ENCODE assay signal across 8 cellular contexts in genomic region chr19:47445937-47446402, GRCh38. TPM values are rescaled to one million over a fixed set of nuclear protein-coding genes. Genes with fewer than 3 reads are reported as not detected.
A peak's percentile ranks its signal among the peaks of the same experiment; 100 is the strongest.
DNase-seq lines count a peak whose midpoint lies in the region; ATAC-seq, FAIRE-seq and TF ChIP-seq lines count a peak whose summit lies in the region.

No MANE protein-coding gene starts in this region.

- 7% methylated on average over 22 of the region's 22 CpGs for WGBS in HUES64
- 4 to 5% methylated on average over 21 to 22 of the region's 22 CpGs for whole genome bisulfite sequencing in thyroid gland, 2 donors

- no peak overlapping the region for H3K27ac ChIP-seq in HUES64 (ENCODE audit: low read depth, low read length)
- no peak overlapping the region for H3K27ac ChIP-seq in astrocyte (ENCODE audit: low read depth, low read length)
- no peak overlapping the region for H3K27ac ChIP-seq in thyroid gland

- H3K27me3 ChIP-seq in HUES64 (ENCODE audit: insufficient read depth, low read length) (peaks cover 27% of the 10 kb centered on the region), astrocyte (ENCODE audit: insufficient read depth, low read length) (peaks cover 70% of the 10 kb centered on the region), thyroid gland (peaks cover 35% of the 10 kb centered on the region)

- peak overlapping the region; percentile 40 for H3K4me3 ChIP-seq in HUES64 (ENCODE audit: low read length)
- H3K4me3 ChIP-seq in astrocyte (ENCODE audit: insufficient read depth, low read depth, low read length): no peak overlapping the region
- H3K4me3 ChIP-seq in mucosa of descending colon: no peak overlapping the region
- H3K4me3 ChIP-seq in thyroid gland (replicated peaks in 1 of 3): no peak overlapping the region

- no peak for TF ChIP-seq POLR2A in thyroid gland (IDR thresholded peaks at IDR 0.05)

- DNase-seq in Ammon's horn (ENCODE audit: low spot score) (peak; percentile 54), astrocyte (ENCODE audit: low read depth) (no peak), mucosa of descending colon (peak; percentile 51 to 76 (median 55)), thyroid gland (peak; percentile 54 to 55)

- no peaks in the 10 kb centered on the region for H3K79me2 ChIP-seq in astrocyte (ENCODE audit: insufficient read depth, low read length)

- no peaks in the 10 kb centered on the region for H3K9me3 ChIP-seq in HUES64 (ENCODE audit: insufficient read depth, low read depth, low read length)
- peaks cover 3% of the 10 kb centered on the region for H3K9me3 ChIP-seq in astrocyte (ENCODE audit: insufficient read depth, low read depth, low read length)
- H3K9me3 ChIP-seq in mucosa of descending colon: no peaks in the 10 kb centered on the region
- no peaks in the 10 kb centered on the region for H3K9me3 ChIP-seq in thyroid gland

- no peak for FAIRE-seq in astrocyte (lab: Jason Lieb, UNC)

- H2AFZ ChIP-seq in astrocyte (ENCODE audit: low read depth, low read length): no peak overlapping the region

- peak overlapping the region; percentile 67 for H3K4me2 ChIP-seq in astrocyte (ENCODE audit: low read length)

- TF ChIP-seq CTCF in astrocyte (IDR thresholded peaks at IDR 0.05; ENCODE audit: insufficient read depth, low read depth, low read length): no peak
- TF ChIP-seq CTCF in mucosa of descending colon (IDR thresholded peaks at IDR 0.05): no peak
- TF ChIP-seq CTCF in thyroid gland (IDR thresholded peaks at IDR 0.05): no peak

- intact Hi-C loops in mucosa of descending colon (cut with DNase I, micrococcal nuclease): no loop called here
- intact Hi-C loops in thyroid gland (cut with DNase I): no loop called here

- no peaks in the 10 kb centered on the region for H4K20me1 ChIP-seq in astrocyte (ENCODE audit: insufficient read depth, low read length)

- H3K27me3 Mint-ChIP-seq in T-helper 1 cell treated with Interleukin-12 subunit alpha and Interleukin-12 subunit beta and Interleukin-4 antibody, amounts not matched to agents 30 μg/mL and 1 μg/mL, for 36 hours (ENCODE audit: low read depth): peaks cover 73% of the 10 kb centered on the region
- H3K27me3 Mint-ChIP-seq in astrocyte (ENCODE audit: low read depth, unreplicated experiment): peaks cover 71% of the 10 kb centered on the region

- H3K9ac ChIP-seq in HUES64 (ENCODE audit: low read depth, low read length) (no peak overlapping the region), astrocyte (ENCODE audit: low read length) (no peak overlapping the region)

- peak overlapping the region; percentile 51 for H3K4me3 Mint-ChIP-seq in T-helper 1 cell treated with Interleukin-12 subunit alpha and Interleukin-12 subunit beta and Interleukin-4 antibody, amounts not matched to agents 30 μg/mL and 1 μg/mL, for 36 hours
- H3K4me3 Mint-ChIP-seq in astrocyte (ENCODE audit: unreplicated experiment): peak overlapping the region; percentile 54

- H3K27ac Mint-ChIP-seq in T-helper 1 cell treated with Interleukin-12 subunit alpha and Interleukin-12 subunit beta and Interleukin-4 antibody, amounts not matched to agents 30 μg/mL and 1 μg/mL, for 36 hours: peak overlapping the region; percentile 81
- H3K27ac Mint-ChIP-seq in astrocyte (ENCODE audit: unreplicated experiment): no peak overlapping the region

- H3K9me3 Mint-ChIP-seq in T-helper 1 cell treated with Interleukin-12 subunit alpha and Interleukin-12 subunit beta and Interleukin-4 antibody, amounts not matched to agents 30 μg/mL and 1 μg/mL, for 36 hours: no peaks in the 10 kb centered on the region
- peaks cover 4% of the 10 kb centered on the region for H3K9me3 Mint-ChIP-seq in astrocyte (ENCODE audit: unreplicated experiment)

- peaks cover 2% of the 10 kb centered on the region for H3K36me3 Mint-ChIP-seq in T-helper 1 cell treated with Interleukin-12 subunit alpha and Interleukin-12 subunit beta and Interleukin-4 antibody, amounts not matched to agents 30 μg/mL and 1 μg/mL, for 36 hours (ENCODE audit: low read depth)
- H3K36me3 Mint-ChIP-seq in astrocyte (ENCODE audit: low read depth, unreplicated experiment): peaks cover 6% of the 10 kb centered on the region

- H3K4me1 Mint-ChIP-seq in T-helper 1 cell treated with Interleukin-12 subunit alpha and Interleukin-12 subunit beta and Interleukin-4 antibody, amounts not matched to agents 30 μg/mL and 1 μg/mL, for 36 hours (ENCODE audit: low read depth): peaks cover 32% of the 10 kb centered on the region
- peaks cover 8% of the 10 kb centered on the region for H3K4me1 Mint-ChIP-seq in astrocyte (ENCODE audit: low read depth, unreplicated experiment)

- peak; percentile 62 for ATAC-seq in mucosa of descending colon
- ATAC-seq in GM21717 (IDR thresholded peaks at IDR 0.05; ENCODE audit: unreplicated experiment): no peak
- ATAC-seq in GM21576 (IDR thresholded peaks at IDR 0.05; ENCODE audit: unreplicated experiment): no peak

- H3K36me3 ChIP-seq in HUES64 (ENCODE audit: insufficient read depth, low read length) (no peaks in the 10 kb centered on the region), astrocyte (ENCODE audit: insufficient read depth, low read length) (no peaks in the 10 kb centered on the region), mucosa of descending colon (ENCODE audit: low read depth) (no peaks in the 10 kb centered on the region), thyroid gland (no peaks in the 10 kb centered on the region)

- H3K4me1 ChIP-seq in HUES64 (ENCODE audit: insufficient read depth, low read length): peaks cover 6% of the 10 kb centered on the region
- peaks cover 9% of the 10 kb centered on the region for H3K4me1 ChIP-seq in astrocyte (ENCODE audit: insufficient read depth, low read length)
- peaks cover 9% of the 10 kb centered on the region for H3K4me1 ChIP-seq in mucosa of descending colon (ENCODE audit: low read depth)
- H3K4me1 ChIP-seq in thyroid gland: peaks cover 4 to 23% of the 10 kb centered on the region in 2 donors

RNA-seq across cellular contexts. Expression of gene SLC8A2, which starts 25.7 kb away (rescaled TPM):
- polyA plus RNA-seq in HUES64 (2013, experiment 1 of 2): 3.0 TPM
- 3.4 TPM for polyA plus RNA-seq in HUES64 (2013, experiment 2 of 2)
- 3.3 and 9.6 TPM in 2 replicates for total RNA-seq in astrocyte
- total RNA-seq in mucosa of descending colon: 10 to 100 TPM in 1 of 3 donors, 1 to 10 TPM in 1, under 1 TPM in 1; 0.75 to 17.5 (median 2.1) TPM
- under 1 TPM in 2 of 4 donors, not detected in 2; 0.29 to 0.59 TPM for total RNA-seq in thyroid gland

RNA-seq across cellular contexts. Expression of gene MEIS3, which starts 26.6 kb away (rescaled TPM):
- 64.8 TPM for polyA plus RNA-seq in HUES64 (2013, experiment 1 of 2)
- polyA plus RNA-seq in HUES64 (2013, experiment 2 of 2): 85.5 TPM
- total RNA-seq in astrocyte: 71.1 and 93.7 TPM in 2 replicates
- total RNA-seq in mucosa of descending colon: 10 to 100 TPM in 1 of 3 donors, 1 to 10 TPM in 2; 2.1 to 11.6 (median 4.2) TPM
- total RNA-seq in thyroid gland: 10 to 100 TPM in 1 of 4 donors, 1 to 10 TPM in 3; 3.6 to 15.3 (median 6.1) TPM

RNA-seq across cellular contexts. Expression of gene KPTN, which starts 38.0 kb away (rescaled TPM):
- polyA plus RNA-seq in HUES64 (2013, experiment 1 of 2): 22.5 TPM
- polyA plus RNA-seq in HUES64 (2013, experiment 2 of 2): 24.7 TPM
- total RNA-seq in astrocyte: 13.2 and 15.9 TPM in 2 replicates
- 1 to 10 TPM; 5.5 to 8.9 (median 8.9) TPM for total RNA-seq in mucosa of descending colon
- 1 to 10 TPM; 7.0 to 8.9 (median 7.3) TPM for total RNA-seq in thyroid gland
